ENCODE assay signal across 10 cellular contexts in the genomic region with DNA sequence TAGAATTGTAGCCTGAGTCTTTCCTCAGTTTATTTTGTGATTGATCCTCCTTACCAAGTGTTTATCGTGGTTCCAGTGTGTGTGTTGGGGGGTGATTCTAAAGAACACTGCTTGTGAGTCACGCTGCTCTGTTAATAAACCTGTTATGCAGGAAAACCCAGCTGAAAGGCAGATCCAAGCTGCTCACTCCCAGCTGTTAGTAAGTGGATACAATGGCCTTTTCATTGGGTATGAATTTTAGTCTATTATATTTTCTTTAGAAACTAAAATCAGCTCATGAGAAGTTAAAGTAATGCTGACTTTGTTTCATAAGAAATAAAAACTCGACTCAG. TPM values are rescaled to one million over a fixed set of nuclear protein-coding genes. Genes with fewer than 3 reads are reported as not detected.
DNase-seq lines count a peak whose midpoint lies in the region; ATAC-seq and TF ChIP-seq lines count a peak whose summit lies in the region.
"Had no signal": no experiment of that assay in that cellular context is flagged by ENCODE, and none has a peak within 500 bp of the region (broad histone marks: within the 10 kb centered on the region; RNA-seq: fewer than 3 reads in every experiment).

No MANE protein-coding gene starts in this region.

- peak overlapping the region; percentile 72; the same call in 1 of the 2 replicates for H2BK20ac ChIP-seq in IMR-90 (ENCODE audit: low read depth, low read length)

- H4K5ac ChIP-seq in IMR-90 (ENCODE audit: low read depth, low read length) = peak overlapping the region; percentile 36; the same call in 1 of the 2 replicates

- TF ChIP-seq RAD21 in IMR-90 (IDR thresholded peaks at IDR 0.05; ENCODE audit: low read length) = no peak

- intact Hi-C loops in IMR-90 (cut with micrococcal nuclease) = loop anchor here (1.0 kb wide), 1 partner anchor 12 kb away; no protein-coding TSS in a partner anchor

- peaks cover 8% of the 10 kb centered on the region; the same call in 1 of the 2 replicates for H4K20me1 ChIP-seq in IMR-90 (ENCODE audit: insufficient read depth, low read length)

- TF ChIP-seq POLR2A in IMR-90 (IDR thresholded peaks at IDR 0.05; ENCODE audit: low read depth, low read length) = no peak; the same call in 1 of the 2 replicates

- no peak for TF ChIP-seq CTCF in IMR-90 (conservative IDR thresholded peaks at IDR 0.05; ENCODE audit: low read depth, low read length)
- no peak for TF ChIP-seq CTCF in cardiac fibroblast (IDR thresholded peaks at IDR 0.05; ENCODE audit: low read depth, low read length)

- H3K9ac ChIP-seq in IMR-90 (ENCODE audit: low read depth, low read length) (no peak overlapping the region), mucosa of rectum (ENCODE audit: low read depth in 1 of 2, low read length in 2 of 2) (no peak overlapping the region)

- peak overlapping the region in 1 of 2 experiments; percentile 63; a peak in 2 of 4 replicates for H4K8ac ChIP-seq in IMR-90 (ENCODE audit: low read depth in 2 of 2, low read length in 2 of 2)

- no CpG with 5 or more reads among the region's 3 CpGs for WGBS in IMR-90 (ENCODE audit: extremely low coverage in 2 of 2, insufficient read length in 1 of 2), 2 experiments

- in situ Hi-C loops in IMR-90 (cut with MboI; ENCODE audit: low sequenced_read_pairs) = no loop called here

- H2BK5ac ChIP-seq in IMR-90 (ENCODE audit: low read depth, low read length, poor library complexity, severe bottlenecking) = peak overlapping the region; percentile 98

- H3K4me1 ChIP-seq in IMR-90 (ENCODE audit: control insufficient read depth, insufficient read depth, low read length) (peaks cover 14% of the 10 kb centered on the region), mucosa of rectum (ENCODE audit: control insufficient read depth in 2 of 2, insufficient read depth in 2 of 2, low read length in 2 of 2) (peaks cover 16 to 22% of the 10 kb centered on the region in 2 donors)

- H3K36me3 ChIP-seq in IMR-90 (ENCODE audit: control insufficient read depth, insufficient read depth, low read length) = no peaks in the 10 kb centered on the region
- no peaks in the 10 kb centered on the region for H3K36me3 ChIP-seq in mucosa of rectum (ENCODE audit: control insufficient read depth in 2 of 2, insufficient read depth in 2 of 2, low read length in 2 of 2)
- H3K36me3 ChIP-seq: cardiac muscle cell had no signal

- 0 out of 2 replicates have a peak overlapping the region, but pooled peaks have one; percentile 19 for H4K91ac ChIP-seq in IMR-90 (ENCODE audit: insufficient read depth, low read depth, low read length)

- H3K27ac ChIP-seq in IMR-90 (ENCODE audit: insufficient read depth, low read length) (peak overlapping the region; percentile 68; the same call in 1 of the 2 replicates), mucosa of rectum (ENCODE audit: low read depth in 2 of 2, low read length in 2 of 2) (peak overlapping the region; percentile 45 to 87)
- H3K27ac ChIP-seq: cardiac muscle cell had no signal

- peak overlapping the region; percentile 88 for H3K56ac ChIP-seq in IMR-90 (ENCODE audit: extremely low read depth, insufficient read depth, low read length)

- BruUV-seq in IMR-90 (replicated peaks; lab: Mats Ljungman, UMichigan) = no TSS peak

- H2AK9ac ChIP-seq in IMR-90 (replicated peaks; ENCODE audit: low read depth, low read length, poor library complexity) = no peak overlapping the region

- CTCF ChIA-PET in IMR-90 (lab: Yijun Ruan, JAX) = interaction anchor here (1.4 kb wide), 1 partner anchor 29 kb away, joined by 4 read pairs; no protein-coding TSS in a partner anchor

- peak overlapping the region; percentile 72; the same call in 1 of the 2 replicates for H2AK5ac ChIP-seq in IMR-90 (ENCODE audit: low read depth, low read length)

- peak overlapping the region; percentile 56; the same call in 1 of the 2 replicates for H3K18ac ChIP-seq in IMR-90 (ENCODE audit: low read depth, low read length)

- H3K9me1 ChIP-seq in IMR-90 (ENCODE audit: insufficient read depth, low read length) = peaks cover 14% of the 10 kb centered on the region

- peak overlapping the region; percentile 72; the same call in 1 of the 2 replicates for H3K4ac ChIP-seq in IMR-90 (ENCODE audit: low read depth, low read length)

- POLR2A ChIA-PET in IMR-90 (lab: Charles Lee; ENCODE audit: unreplicated experiment) = interaction anchor here (0.5 to 1.1 kb wide), 6 partner anchors 12 to 599 kb away, joined by 3 to 9 read pairs (median 4); partner anchors contain the start of genes DSTN and SNX5

- H3K9me3 ChIP-seq in IMR-90 (ENCODE audit: control insufficient read depth, insufficient read depth, low read length) = no peaks in the 10 kb centered on the region
- H3K9me3 ChIP-seq in mucosa of rectum (ENCODE audit: control insufficient read depth in 2 of 2, low read length in 2 of 2) = no peaks in the 10 kb centered on the region

- peak overlapping the region; percentile 81 for H2BK120ac ChIP-seq in IMR-90 (ENCODE audit: low read depth, low read length)

- H2BK15ac ChIP-seq in IMR-90 (ENCODE audit: low read depth, low read length) = peak overlapping the region; percentile 6; the same call in 1 of the 3 replicates

- no peak overlapping the region for H3K4me3 ChIP-seq in IMR-90 (ENCODE audit: insufficient read depth, low read depth, low read length)
- no peak overlapping the region for H3K4me3 ChIP-seq in cardiac fibroblast (replicated peaks in 1 of 2; ENCODE audit: low read depth in 2 of 2, low read length in 2 of 2)
- no peak overlapping the region for H3K4me3 ChIP-seq in mucosa of rectum (ENCODE audit: low read length in 2 of 2)
- H3K4me3 ChIP-seq: cardiac muscle cell had no signal

- H3K23ac ChIP-seq in IMR-90 (ENCODE audit: low read depth, low read length) = peak overlapping the region; percentile 27; the same call in 1 of the 2 replicates

- no peak overlapping the region for H2AFZ ChIP-seq in IMR-90 (replicated peaks; ENCODE audit: low read length, poor library complexity)

- no peaks in the 10 kb centered on the region for H3K27me3 ChIP-seq in IMR-90 (ENCODE audit: control insufficient read depth, insufficient read depth, low read length)
- H3K27me3 ChIP-seq in mucosa of rectum (ENCODE audit: control insufficient read depth in 2 of 2, insufficient read depth in 2 of 2, low read length in 2 of 2) = no peaks in the 10 kb centered on the region
- H3K27me3 ChIP-seq: cardiac muscle cell had no signal

- H3K79me1 ChIP-seq in IMR-90 (ENCODE audit: low read depth in 1 of 2, low read length in 2 of 2) = peaks cover 0 to 24% of the 10 kb centered on the region in 2 experiments; a peak in 3 of 4 replicates

- dilution Hi-C loops in IMR-90 (cut with HindIII; ENCODE audit: low sequenced_read_pairs, unreplicated experiment) = no loop called here

- DNase-seq in AG08395 (ENCODE audit: low spot score) (peak; percentile 57), IMR-90 (peak; percentile 94), cardiac fibroblast (ENCODE audit: low read depth in 2 of 2) (peak; percentile 70 to 87)
- no peak for DNase-seq in stimulated activated CD4-positive, alpha-beta T cell treated with anti-CD3 and anti-CD28 coated beads, Interleukin-2, amount 100 ng/mL, for 24 hours
- DNase-seq: NCI-H187 had no signal

- H3K4me2 ChIP-seq in IMR-90 (ENCODE audit: low read depth, low read length) = peak overlapping the region; percentile 73; the same call in 1 of the 2 replicates

- peak; percentile 71 for ATAC-seq in IMR-90 (ENCODE audit: low read depth)
- no peak for ATAC-seq in GM18870 (IDR thresholded peaks at IDR 0.05; ENCODE audit: unreplicated experiment)
- ATAC-seq in HG03520 (IDR thresholded peaks at IDR 0.05; ENCODE audit: unreplicated experiment) = no peak
- no peak for ATAC-seq in GM18861 (IDR thresholded peaks at IDR 0.05; ENCODE audit: unreplicated experiment)

- 0 out of 2 replicates have a peak overlapping the region, but pooled peaks have one; percentile 16 for H3K14ac ChIP-seq in IMR-90 (replicated peaks; ENCODE audit: low read depth, low read length)

TF ChIP-seq in IMR-90, 13 proteins besides CTCF, POLR2A, EP300 and RAD21:
- peak; percentile 61 for TF ChIP-seq RCOR1 (IDR thresholded peaks at IDR 0.05; ENCODE audit: insufficient replicate concordance, low read length)
- no peak for TF ChIP-seq SMC3 (IDR thresholded peaks at IDR 0.05; ENCODE audit: low read depth, low read length)
- peak; percentile 87 for TF ChIP-seq FOS (IDR thresholded peaks at IDR 0.05; ENCODE audit: low read depth, low read length)

RNA-seq across cellular contexts. Expression of gene DSTN, which starts 12.2 kb away (rescaled TPM):
- 221 and 383 TPM in 2 replicates for total RNA-seq in IMR-90 (2012; rRNA removed)
- 258 and 269 TPM in 2 replicates for polyA plus RNA-seq in IMR-90 (2012; rRNA removed)
- 105 and 120 TPM in 2 replicates for polyA plus RNA-seq in IMR-90 (2012; cell fraction: cytosol; rRNA removed)
- 20.5 and 87.7 TPM in 2 replicates for polyA plus RNA-seq in IMR-90 (2012; cell fraction: nucleus; rRNA removed; ENCODE audit: low replicate concordance)

RNA-seq across cellular contexts. Expression of gene BFSP1, which starts 26.5 kb away (rescaled TPM):
- 1.9 and 2.0 TPM in 2 replicates for total RNA-seq in IMR-90 (2012; rRNA removed)
- polyA plus RNA-seq in IMR-90 (2012; rRNA removed) = 0.85 and 1.1 TPM in 2 replicates
- 0.78 and 1.1 TPM in 2 replicates for polyA plus RNA-seq in IMR-90 (2012; cell fraction: cytosol; rRNA removed)
- polyA plus RNA-seq in IMR-90 (2012; cell fraction: nucleus; rRNA removed; ENCODE audit: low replicate concordance) = 0.57 and 1.1 TPM in 2 replicates

Comparison
In these comparisons a context has a peak if more than half of its experiments do, and no peak if none do; other contexts are left out.
1. DNase-seq: peak in AG08395 (single experiment), IMR-90 (single experiment) and cardiac fibroblast (2 of 2); none in stimulated activated CD4-positive, alpha-beta T cell treated with anti-CD3 and anti-CD28 coated beads, Interleukin-2, amount 100 ng/mL, for 24 hours (0 of 2).